Comparison of ENCODE assay signal across 9 cellular contexts in the genomic region with DNA sequence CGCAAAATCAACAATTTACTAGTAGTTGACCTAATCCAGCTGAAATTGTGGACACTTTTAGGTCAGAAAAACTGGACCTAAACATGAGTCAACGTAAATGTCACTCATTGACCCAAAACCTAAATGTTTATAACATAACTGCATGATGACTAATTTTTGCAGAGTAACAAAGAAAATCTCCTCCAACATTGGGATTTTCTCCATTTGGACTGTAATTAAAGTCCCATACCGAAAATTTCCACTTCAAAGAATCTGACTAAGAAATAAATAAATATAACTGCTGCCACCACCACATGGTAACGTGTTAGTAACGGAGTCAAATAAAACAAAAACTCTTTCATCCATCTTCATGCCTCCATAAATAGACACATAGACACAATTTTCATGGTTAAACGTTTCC. TPM values are rescaled to one million over a fixed set of nuclear protein-coding genes. Genes with fewer than 3 reads are reported as not detected.
DNase-seq lines count a peak whose midpoint lies in the region; ATAC-seq and TF ChIP-seq lines count a peak whose summit lies in the region.
"Had no signal": no experiment of that assay in that cellular context is flagged by ENCODE, and none has a peak within 500 bp of the region (broad histone marks: within the 10 kb centered on the region; RNA-seq: fewer than 3 reads in every experiment).

No MANE protein-coding gene starts in this region.

- H4K20me1 ChIP-seq in DND-41 (ENCODE audit: insufficient read depth, low read length) = no peaks in the 10 kb centered on the region; the same call in 1 of the 2 replicates
- peaks cover 40% of the 10 kb centered on the region for H4K20me1 ChIP-seq in Loucy (ENCODE audit: insufficient read depth, low read length, poor library complexity, severe bottlenecking)

- POLR2A ChIA-PET in naive thymus-derived CD8-positive, alpha-beta T cell (lab: Charles Lee) = no interaction called here

- peaks cover 0 to 2% (median 0%) of the 10 kb centered on the region in 9 donors for H3K9me3 Mint-ChIP-seq in naive thymus-derived CD8-positive, alpha-beta T cell

- DNase-seq in DND-41 = no peak
- no peak for DNase-seq in naive thymus-derived CD8-positive, alpha-beta T cell
- DNase-seq in NCI-H748 treated with DMSO at 0.1 percent for 48 hours (lab: John Stamatoyannopoulos, UW) = no peak
- no peak for DNase-seq in Right ventricle myocardium superior
- DNase-seq in superior temporal gyrus (ENCODE audit: extremely low spot score) = no peak

- H2AFZ ChIP-seq in DND-41 (ENCODE audit: low read depth, low read length) = no peak overlapping the region
- H2AFZ ChIP-seq in Loucy (ENCODE audit: low read length) = no peak overlapping the region

- peak overlapping the region in 7 of 10 donors; percentile 27 to 98 (median 95) for H3K4me3 Mint-ChIP-seq in naive thymus-derived CD8-positive, alpha-beta T cell

- no peaks in the 10 kb centered on the region for H3K36me3 ChIP-seq in DND-41 (ENCODE audit: insufficient read depth, low read length)
- H3K36me3 ChIP-seq in Loucy (ENCODE audit: insufficient read depth, low read length) = no peaks in the 10 kb centered on the region
- H3K36me3 ChIP-seq in ectodermal cell (ENCODE audit: control insufficient read depth, insufficient read depth, low read length) = no peaks in the 10 kb centered on the region
- H3K36me3 ChIP-seq: neutrophil had no signal

- H3K36me3 Mint-ChIP-seq in naive thymus-derived CD8-positive, alpha-beta T cell = no peaks in the 10 kb centered on the region

- no peaks in the 10 kb centered on the region for H3K9me3 ChIP-seq in DND-41 (ENCODE audit: insufficient read depth, low read length, severe bottlenecking)
- no peaks in the 10 kb centered on the region for H3K9me3 ChIP-seq in Loucy (ENCODE audit: insufficient read depth, low read depth, low read length)
- no peaks in the 10 kb centered on the region for H3K9me3 ChIP-seq in ectodermal cell (ENCODE audit: control insufficient read depth, low read length)
- H3K9me3 ChIP-seq: neutrophil had no signal

- intact Hi-C loops in Right ventricle myocardium superior (cut with DNase I) = no loop called here

- no peaks in the 10 kb centered on the region for H3K27me3 ChIP-seq in DND-41 (ENCODE audit: insufficient read depth, low read length, poor library complexity)
- no peaks in the 10 kb centered on the region for H3K27me3 ChIP-seq in Loucy (ENCODE audit: insufficient read depth, low read length, poor library complexity, severe bottlenecking)
- H3K27me3 ChIP-seq in ectodermal cell (ENCODE audit: control insufficient read depth, insufficient read depth, low read length, poor library complexity, severe bottlenecking) = no peaks in the 10 kb centered on the region

- 63 to 93% methylated on average over 3 to 5 of the region's 6 CpGs for WGBS in ectodermal cell, 2 experiments

- H3K27me3 Mint-ChIP-seq in naive thymus-derived CD8-positive, alpha-beta T cell = peaks cover 0 to 25% (median 14%) of the 10 kb centered on the region in 5 donors

- no peak overlapping the region for H3K27ac Mint-ChIP-seq in naive thymus-derived CD8-positive, alpha-beta T cell

- TF ChIP-seq CTCF in DND-41 (IDR thresholded peaks at IDR 0.05; ENCODE audit: borderline replicate concordance, extremely low read depth, low read length, poor library complexity, severe bottlenecking) = no peak
- TF ChIP-seq CTCF in Loucy (conservative IDR thresholded peaks at IDR 0.05; ENCODE audit: low read length) = no peak

- peak overlapping the region in 1 of 2 experiments; percentile 76; a peak in 3 of 4 replicates for H3K4me3 ChIP-seq in DND-41 (ENCODE audit: low read depth in 1 of 2, low read length in 2 of 2)
- H3K4me3 ChIP-seq in Loucy (ENCODE audit: low read length, poor library complexity, severe bottlenecking) = peak overlapping the region; percentile 83
- H3K4me3 ChIP-seq in ectodermal cell (ENCODE audit: insufficient read depth, low read depth, low read length) = peak overlapping the region; percentile 76

- peak overlapping the region; percentile 72 for H3K4me2 ChIP-seq in DND-41 (ENCODE audit: insufficient read depth, low read length)
- H3K4me2 ChIP-seq in Loucy (ENCODE audit: low read depth, low read length, poor library complexity, severe bottlenecking) = peak overlapping the region; percentile 92

- H3K79me2 ChIP-seq in DND-41 (ENCODE audit: insufficient read depth, low read length) (peaks cover 31% of the 10 kb centered on the region), Loucy (ENCODE audit: insufficient read depth, low read length) (peaks cover 56% of the 10 kb centered on the region)

- H3K9me2 ChIP-seq in Loucy (replicated peaks; ENCODE audit: low read depth, low read length) = no peaks in the 10 kb centered on the region

- ATAC-seq in DND-41 (ENCODE audit: insufficient read depth, low read depth) (no peak), GM19023 (IDR thresholded peaks at IDR 0.05; ENCODE audit: unreplicated experiment) (no peak), Right ventricle myocardium superior (ENCODE audit: poor library complexity) (no peak)
- no peak for ATAC-seq in naive thymus-derived CD8-positive, alpha-beta T cell

- H3K4me1 ChIP-seq in DND-41 (ENCODE audit: insufficient read depth, low read length) (peaks cover 13% of the 10 kb centered on the region), Loucy (ENCODE audit: insufficient read depth, low read length, poor library complexity, severe bottlenecking) (peaks cover 51% of the 10 kb centered on the region), ectodermal cell (ENCODE audit: control insufficient read depth, insufficient read depth, low read length) (no peaks in the 10 kb centered on the region)

- H3K9ac ChIP-seq in DND-41 (ENCODE audit: low read depth, low read length) (peak overlapping the region; percentile 52; the same call in 1 of the 2 replicates), Loucy (ENCODE audit: low read depth, low read length, poor library complexity, severe bottlenecking) (peak overlapping the region; percentile 66)

- no peaks in the 10 kb centered on the region for H3F3A ChIP-seq in Loucy (ENCODE audit: low read depth)

- peaks cover 12 to 19% (median 17%) of the 10 kb centered on the region in 4 donors for H3K4me1 Mint-ChIP-seq in naive thymus-derived CD8-positive, alpha-beta T cell

- H3K27ac ChIP-seq in DND-41 (ENCODE audit: low read length) (no peak overlapping the region), ectodermal cell (ENCODE audit: insufficient read depth, low read depth, low read length, poor library complexity, severe bottlenecking) (no peak overlapping the region)
- H3K27ac ChIP-seq: neutrophil had no signal

RNA-seq across cellular contexts. Expression of gene ADGRA3, which starts 1.9 kb away (rescaled TPM):
- polyA plus RNA-seq in ectodermal cell (2013, experiment 1 of 4) = 73.3 TPM
- 66.4 TPM for polyA plus RNA-seq in ectodermal cell (2013, experiment 2 of 4)
- 59.6 TPM for polyA plus RNA-seq in ectodermal cell (2013, experiment 3 of 4)
- 64.1 TPM for polyA plus RNA-seq in ectodermal cell (2013, experiment 4 of 4)
- 1 to 10 TPM; 1.8 to 2.1 TPM for total RNA-seq in naive thymus-derived CD8-positive, alpha-beta T cell
- 1 to 10 TPM in 1 of 3 donors, under 1 TPM in 2; 0.41 to 1.7 (median 0.59) TPM for polyA plus RNA-seq in naive thymus-derived CD8-positive, alpha-beta T cell
- total RNA-seq in Right ventricle myocardium superior = 34.3 TPM

Comparison
In these comparisons a context has a peak if more than half of its experiments do, and no peak if none do; other contexts are left out.
1. RNA of gene ADGRA3, which starts 1.9 kb away (total RNA-seq): 34.3 TPM in Right ventricle myocardium superior (single experiment); 1.8 to 2.1 TPM in naive thymus-derived CD8-positive, alpha-beta T cell; every median in the first group is over 10 times any median in the second.